Comparison of ENCODE assay signal across 25 cellular contexts in genomic region chr7:159272739-159273138, GRCh38.
"Had no signal": no experiment of that assay in that cellular context is flagged by ENCODE, and none has a peak within 500 bp of the region (broad histone marks: within the 10 kb centered on the region; RNA-seq: fewer than 3 reads in every experiment).

No MANE protein-coding gene starts in this region.

- H3K79me2 ChIP-seq: hepatocyte had no signal

- H3K9me3 ChIP-seq: neutrophil had no signal

- H2AFZ ChIP-seq: hepatocyte had no signal

- H3K36me3 ChIP-seq: esophagus muscularis mucosa, gastroesophageal sphincter, heart left ventricle, neutrophil, pancreas, right lobe of liver, suprapubic skin, transverse colon, upper lobe of right lung, uterus had no signal

- DNase-seq: dermis blood vessel endothelial cell; effector memory CD4-positive, alpha-beta T cell; foreskin keratinocyte; heart left ventricle; kidney; natural killer cell; pancreas; right lobe of liver; stimulated activated CD4-positive, alpha-beta T cell treated with anti-CD3 and anti-CD28 coated beads, Interleukin-12 subunit alpha, Interleukin-12 subunit beta, amount 100 ng/mL, for 4 hours; stimulated activated CD4-positive, alpha-beta T cell treated with anti-CD3 and anti-CD28 coated beads, Interleukin-1b, Interleukin-23, amount 100 ng/mL, for 48 hours; stimulated activated CD4-positive, alpha-beta T cell treated with anti-CD3 and anti-CD28 coated beads, Interleukin-4, amount 100 ng/mL, for 1 hour; stimulated activated CD8-positive, alpha-beta memory T cell treated with anti-CD3 and anti-CD28 coated beads, Interleukin-4, amount 100 ng/mL, for 48 hours; stimulated activated naive CD4-positive, alpha-beta T cell; stimulated activated naive CD8-positive, alpha-beta T cell treated with anti-CD3 and anti-CD28 coated beads, Interleukin-15, amount 100 ng/mL, for 72 hours; transverse colon; upper lobe of right lung; uterus had no signal

- ATAC-seq: foreskin keratinocyte; gastroesophageal sphincter; heart left ventricle; left lobe of liver; natural killer cell; pancreas; right lobe of liver; stimulated activated naive CD8-positive, alpha-beta T cell treated with anti-CD3 and anti-CD28 coated beads, Interleukin-15, amount 100 ng/mL, for 72 hours; upper lobe of right lung had no signal

- H3K4me2 ChIP-seq: hepatocyte, smooth muscle cell had no signal

- H3K27ac ChIP-seq: foreskin keratinocyte, heart left ventricle, hepatocyte, neutrophil, pancreas, right lobe of liver, suprapubic skin, transverse colon, upper lobe of right lung, uterus had no signal

- H3K27me3 ChIP-seq: esophagus muscularis mucosa, foreskin keratinocyte, gastroesophageal sphincter, heart left ventricle, hepatocyte, neutrophil, pancreas, right lobe of liver, suprapubic skin, transverse colon, upper lobe of right lung, uterus had no signal

- H3K4me3 ChIP-seq: esophagus muscularis mucosa, gastroesophageal sphincter, heart left ventricle, hepatocyte, lung, pancreas, right lobe of liver, smooth muscle cell, suprapubic skin, transverse colon, upper lobe of right lung, uterus had no signal

- H3K4me1 ChIP-seq: foreskin keratinocyte, heart left ventricle, pancreas, right lobe of liver, suprapubic skin, transverse colon, upper lobe of right lung, uterus had no signal
